Comparison of ENCODE assay signal across 23 cellular contexts in the genomic region with DNA sequence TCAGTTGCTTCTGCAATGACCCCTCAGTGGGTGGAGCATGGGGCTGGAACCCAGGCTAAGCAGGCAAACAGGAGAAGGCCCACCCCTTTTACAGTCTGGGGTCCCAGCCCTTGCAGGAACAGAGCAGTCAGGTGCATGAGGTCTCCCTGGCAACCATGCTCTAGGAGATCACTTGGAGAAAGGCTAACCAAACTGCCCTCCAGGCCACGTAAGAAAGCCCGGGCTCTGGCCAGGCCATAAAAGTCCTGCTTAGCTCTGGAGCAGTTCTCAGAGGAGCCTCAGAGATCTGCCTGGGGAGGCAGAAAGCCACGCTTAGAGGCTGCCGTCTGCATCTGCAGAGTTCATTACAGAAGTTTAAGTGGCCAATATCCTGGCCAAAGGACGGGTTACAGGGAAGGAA.
"Had no signal": no experiment of that assay in that cellular context is flagged by ENCODE, and none has a peak within 500 bp of the region (broad histone marks: within the 10 kb centered on the region; RNA-seq: fewer than 3 reads in every experiment).

No MANE protein-coding gene starts in this region.

- H3K4me1 ChIP-seq: colonic mucosa, parathyroid adenoma had no signal

- H3K27ac Mint-ChIP-seq: activated naive CD8-positive, alpha-beta T cell; immature natural killer cell; natural killer cell treated with Interleukin-12 subunit alpha and Interleukin-12 subunit beta and Interleukin-15 and Interleukin-18, amount 100 ng/mL, for 72 hours; stimulated activated memory B cell treated with anti-CD40 and anti-IgM and Interleukin-4, amounts not matched to agents 10 μg/mL and 1 μg/mL and 100 μg/mL, for 72 hours had no signal

- H3K9me3 ChIP-seq: body of pancreas, colonic mucosa, lower lobe of right lung, tibial nerve had no signal

- H3K36me3 Mint-ChIP-seq: activated naive CD8-positive, alpha-beta T cell; immature natural killer cell; natural killer cell treated with Interleukin-12 subunit alpha and Interleukin-12 subunit beta and Interleukin-15 and Interleukin-18, amount 100 ng/mL, for 72 hours; stimulated activated memory B cell treated with anti-CD40 and anti-IgM and Interleukin-4, amounts not matched to agents 10 μg/mL and 1 μg/mL and 100 μg/mL, for 72 hours had no signal

- H3K27ac ChIP-seq: body of pancreas, colonic mucosa, parathyroid adenoma had no signal

- H3K27me3 Mint-ChIP-seq: activated naive CD8-positive, alpha-beta T cell; natural killer cell treated with Interleukin-12 subunit alpha and Interleukin-12 subunit beta and Interleukin-15 and Interleukin-18, amount 100 ng/mL, for 72 hours; stimulated activated memory B cell treated with anti-CD40 and anti-IgM and Interleukin-4, amounts not matched to agents 10 μg/mL and 1 μg/mL and 100 μg/mL, for 72 hours had no signal

- H3K4me3 Mint-ChIP-seq: activated naive CD8-positive, alpha-beta T cell; immature natural killer cell; natural killer cell treated with Interleukin-12 subunit alpha and Interleukin-12 subunit beta and Interleukin-15 and Interleukin-18, amount 100 ng/mL, for 72 hours; stimulated activated memory B cell treated with anti-CD40 and anti-IgM and Interleukin-4, amounts not matched to agents 10 μg/mL and 1 μg/mL and 100 μg/mL, for 72 hours had no signal

- H3K9me3 Mint-ChIP-seq: immature natural killer cell; natural killer cell treated with Interleukin-12 subunit alpha and Interleukin-12 subunit beta and Interleukin-15 and Interleukin-18, amount 100 ng/mL, for 72 hours; stimulated activated memory B cell treated with anti-CD40 and anti-IgM and Interleukin-4, amounts not matched to agents 10 μg/mL and 1 μg/mL and 100 μg/mL, for 72 hours had no signal

- DNase-seq: activated CD4-positive, alpha-beta T cell treated with anti-CD3 and anti-CD28 coated beads for 48 hours; activated CD4-positive, CD25-positive, alpha-beta regulatory T cell; activated CD8-positive, alpha-beta memory T cell treated with anti-CD3 and anti-CD28 coated beads for 24 hours; activated CD8-positive, alpha-beta memory T cell treated with anti-CD3 and anti-CD28 coated beads, Interleukin-2, amount 50 U/mL, for 48 hours; activated gamma-delta T cell treated with Interleukin-2 at 50 U/mL for 16 hours; activated T-cell treated with anti-CD3 and anti-CD28 coated beads, Interleukin-2, amount 50 U/mL, for 48 hours; amygdala; body of pancreas; caudate nucleus; colonic mucosa; erythroblast; immature natural killer cell; lower lobe of right lung; SIG-M5; stimulated activated CD4-positive, alpha-beta T cell treated with anti-CD3 and anti-CD28 coated beads, Interleukin-4, amount 100 ng/mL, for 4 hours; T-helper 1 cell; T-helper 9 cell had no signal

- H3K4me3 ChIP-seq: body of pancreas, colonic mucosa, lower lobe of right lung, tibial nerve had no signal

- H3K36me3 ChIP-seq: colonic mucosa had no signal

- ATAC-seq: body of pancreas; lower lobe of right lung; natural killer cell treated with Interleukin-12 subunit alpha and Interleukin-12 subunit beta and Interleukin-15 and Interleukin-18, amount 100 ng/mL, for 72 hours; sciatic nerve; stimulated activated memory B cell treated with anti-CD40 and anti-IgM and Interleukin-4, amounts not matched to agents 10 μg/mL and 1 μg/mL and 100 μg/mL, for 72 hours had no signal

- H3K27me3 ChIP-seq: body of pancreas, colonic mucosa, tibial nerve had no signal
